ENCODE assay signal across 8 cellular contexts in the genomic region with DNA sequence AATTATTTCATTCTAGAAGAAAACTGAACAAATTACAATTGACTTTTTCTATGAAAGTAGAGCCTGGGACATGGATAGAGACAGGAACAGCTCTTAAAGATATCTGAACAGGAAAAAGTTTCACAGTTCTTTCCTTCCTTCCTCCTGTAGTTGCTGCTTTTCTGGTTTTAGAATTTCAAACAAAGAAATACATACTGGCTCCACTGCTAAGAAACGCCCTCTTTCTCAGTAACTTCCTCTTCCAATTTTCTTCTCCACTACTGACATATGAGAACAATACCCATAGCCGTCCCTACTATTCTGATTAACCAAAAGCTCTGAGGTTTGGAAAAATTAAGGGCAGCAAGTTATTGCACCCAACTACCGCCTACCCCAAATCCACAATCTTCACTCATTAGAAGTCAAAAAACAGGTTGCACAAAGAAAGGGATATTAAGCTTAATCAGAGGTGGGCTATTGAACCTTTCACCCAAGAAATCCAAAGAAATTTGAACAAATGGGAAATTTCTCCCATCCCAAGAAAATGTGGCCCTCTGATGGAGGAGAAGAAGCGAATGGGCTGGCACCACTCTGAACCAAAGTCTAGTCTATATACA. TPM values are rescaled to one million over a fixed set of nuclear protein-coding genes. Genes with fewer than 3 reads are reported as not detected.
A peak's percentile ranks its signal among the peaks of the same experiment; 100 is the strongest.
DNase-seq lines count a peak whose midpoint lies in the region; ATAC-seq and TF ChIP-seq lines count a peak whose summit lies in the region.

No MANE protein-coding gene starts in this region.

- H3K4me1 ChIP-seq in MM.1S (ENCODE audit: low read length): peaks cover 25% of the 10 kb centered on the region
- H3K4me1 ChIP-seq in mononuclear cell (ENCODE audit: insufficient read depth, low read length): peaks cover 63% of the 10 kb centered on the region

- no peaks in the 10 kb centered on the region for H3K27me3 ChIP-seq in MM.1S (replicated peaks; ENCODE audit: insufficient read depth, low read length)
- H3K27me3 ChIP-seq in mononuclear cell (ENCODE audit: insufficient read depth, low read length): no peaks in the 10 kb centered on the region

- H3K36me3 Mint-ChIP-seq in brain: peaks cover 19% of the 10 kb centered on the region

- peaks cover 61% of the 10 kb centered on the region for H3K4me1 Mint-ChIP-seq in brain

- H3K27ac Mint-ChIP-seq in brain: peak overlapping the region; percentile 59 to 100 (median 92)

- H3K9me3 ChIP-seq in MM.1S (replicated peaks; ENCODE audit: insufficient read depth, low read length) (no peaks in the 10 kb centered on the region), mononuclear cell (ENCODE audit: low read depth, low read length) (no peaks in the 10 kb centered on the region)

- H3K36me3 ChIP-seq in MM.1S (replicated peaks; ENCODE audit: insufficient read depth, low read length): no peaks in the 10 kb centered on the region; the same call in 1 of the 2 replicates

- peaks cover 64% of the 10 kb centered on the region for H3K79me2 ChIP-seq in MM.1S (ENCODE audit: low read length)

- H4K20me1 ChIP-seq in MM.1S (ENCODE audit: insufficient read depth, low read length): no peaks in the 10 kb centered on the region

- H3K9me3 Mint-ChIP-seq in brain: peaks cover 0 to 2% (median 0%) of the 10 kb centered on the region in 5 experiments

- DNase-seq in MM.1S (no peak), SHP77 (lab: John Stamatoyannopoulos, UW) (no peak)
- DNase-seq in stimulated activated CD4-positive, alpha-beta T cell treated with anti-CD3 and anti-CD28 coated beads, Interleukin-12 subunit alpha, Interleukin-12 subunit beta, amount 100 ng/mL, for 4 hours: no peak

- peaks cover 3% of the 10 kb centered on the region for H3K27me3 Mint-ChIP-seq in brain

- TF ChIP-seq CTCF in C4-2B (conservative IDR thresholded peaks at IDR 0.05) (no peak), MM.1S (IDR thresholded peaks at IDR 0.05; ENCODE audit: low read length) (no peak), brain (conservative IDR thresholded peaks at IDR 0.05) (no peak)

- peak overlapping the region; percentile 74 for H3K4me2 ChIP-seq in MM.1S (ENCODE audit: low read depth, low read length)

- no peaks in the 10 kb centered on the region for H3K9me2 ChIP-seq in MM.1S (replicated peaks; ENCODE audit: insufficient read depth, low read length)

- H3K4me3 Mint-ChIP-seq in brain: peak overlapping the region; percentile 87 to 99 (median 97)

- H2AFZ ChIP-seq in MM.1S (ENCODE audit: low read length): no peak overlapping the region

- H3F3A ChIP-seq in MM.1S (ENCODE audit: insufficient read depth, low read length): peaks cover 28% of the 10 kb centered on the region

- peak overlapping the region; percentile 99; the same call in 1 of the 2 replicates for H3K27ac ChIP-seq in C4-2B
- H3K27ac ChIP-seq in MM.1S (ENCODE audit: low read length): peak overlapping the region; percentile 19; the same call in 1 of the 2 replicates

- H3K4me3 ChIP-seq in MM.1S (ENCODE audit: low read length) (peak overlapping the region; percentile 93), mononuclear cell (ENCODE audit: low read length) (peak overlapping the region; percentile 97)

- no peak overlapping the region; the same call in 1 of the 2 replicates for H3K9ac ChIP-seq in MM.1S (ENCODE audit: low read length)

- no peak for ATAC-seq in HG02642 (IDR thresholded peaks at IDR 0.05; ENCODE audit: poor library complexity, unreplicated experiment)
- ATAC-seq in HG03342 (IDR thresholded peaks at IDR 0.05; ENCODE audit: unreplicated experiment): no peak

RNA-seq across cellular contexts. Expression of gene WASF2, which starts 1.9 kb away (rescaled TPM):
- 98.5 TPM for polyA plus RNA-seq in brain (ENCODE audit: insufficient read depth, low read depth, low replicate concordance)
- total RNA-seq in mononuclear cell: 29.4 TPM
